Comparison of ENCODE assay signal across 7 cellular contexts in genomic region chr4:71214578-71214977, GRCh38.
"Had no signal": no experiment of that assay in that cellular context is flagged by ENCODE, and none has a peak within 500 bp of the region (broad histone marks: within the 10 kb centered on the region; RNA-seq: fewer than 3 reads in every experiment).

No MANE protein-coding gene starts in this region.

- DNase-seq: IMR-90, KBM-7, KG1 had no signal

- H3K4me2 ChIP-seq: KMS-11 had no signal

- H3K27ac ChIP-seq: HL-60, KMS-11 had no signal

- H3K9ac ChIP-seq: KMS-11 had no signal

- ATAC-seq: K562 had no signal

- H3K4me3 ChIP-seq: K562 had no signal

- FAIRE-seq: HTR-8/SVneo, K562 had no signal
